Comparison of ENCODE assay signal across 1 cellular context in genomic region chr10:11144626-11145497, GRCh38.
TF ChIP-seq lines count a peak whose summit lies in the region.

No MANE protein-coding gene starts in this region.

TF ChIP-seq in GM23338, 12 proteins besides CTCF, POLR2A, EP300 and RAD21 (continued from another document):
- no peak for TF ChIP-seq REST (IDR thresholded peaks at IDR 0.05; ENCODE audit: unreplicated experiment)
